ENCODE assay signal across 27 cellular contexts in the genomic region with DNA sequence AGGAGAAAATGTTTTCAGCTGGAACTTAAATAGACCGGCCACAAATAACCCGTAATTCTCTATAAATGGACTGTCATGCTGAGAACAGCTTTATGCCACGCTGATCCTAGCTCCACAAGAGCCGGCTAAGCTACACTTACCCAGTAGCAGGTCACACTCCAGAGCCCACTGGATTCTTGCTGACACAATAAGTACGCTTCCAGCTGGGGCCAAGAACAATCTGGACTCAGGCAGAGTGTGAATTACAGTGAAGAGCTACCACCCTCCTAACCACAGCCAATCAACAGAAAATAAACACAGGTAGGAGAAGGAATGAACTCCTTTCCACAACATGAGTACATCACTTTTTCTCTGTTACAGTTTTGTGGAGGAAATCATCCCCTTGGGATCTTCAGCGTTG.
A peak's percentile ranks its signal among the peaks of the same experiment; 100 is the strongest.
DNase-seq lines count a peak whose midpoint lies in the region; ATAC-seq lines count a peak whose summit lies in the region.
"Had no signal": no experiment of that assay in that cellular context is flagged by ENCODE, and none has a peak within 500 bp of the region (broad histone marks: within the 10 kb centered on the region; RNA-seq: fewer than 3 reads in every experiment).

No MANE protein-coding gene starts in this region.

- no peak overlapping the region for H2AK5ac ChIP-seq in neuronal stem cell (ENCODE audit: low read depth, low read length)

- no peak overlapping the region for H3K4me3 ChIP-seq in neuronal stem cell (ENCODE audit: low read length in 2 of 2)
- H3K4me3 ChIP-seq: gastroesophageal sphincter, HAP-1, hepatocyte, left lung, thoracic aorta, uterus had no signal

- H4K91ac ChIP-seq in neuronal stem cell (ENCODE audit: low read depth, low read length, poor library complexity), result no peak overlapping the region

- no peaks in the 10 kb centered on the region for H3K79me1 ChIP-seq in neuronal stem cell (ENCODE audit: low read depth, low read length)

- no peak overlapping the region for H3K4me2 ChIP-seq in neuronal stem cell (ENCODE audit: insufficient read depth, low read length, poor library complexity, severe bottlenecking)
- H3K4me2 ChIP-seq: hepatocyte had no signal

- no peak overlapping the region for H3K18ac ChIP-seq in neuronal stem cell (ENCODE audit: low read length)

- no peak overlapping the region for H3K9ac ChIP-seq in neuronal stem cell (ENCODE audit: low read depth, low read length, poor library complexity)

- H3K9me3 ChIP-seq in neuronal stem cell (replicated peaks in 1 of 2; ENCODE audit: control insufficient read depth in 2 of 2, insufficient read depth in 1 of 2, low read depth in 1 of 2, low read length in 2 of 2), result no peaks in the 10 kb centered on the region
- H3K9me3 ChIP-seq: gastroesophageal sphincter, HAP-1, left lung, thoracic aorta, uterus had no signal

- no peak overlapping the region for H2BK15ac ChIP-seq in neuronal stem cell (ENCODE audit: low read length)

- no peak overlapping the region for H3K14ac ChIP-seq in neuronal stem cell (ENCODE audit: low read length)

- H2AFZ ChIP-seq in neuronal stem cell (ENCODE audit: low read length), result peak overlapping the region; percentile 6
- H2AFZ ChIP-seq: hepatocyte had no signal

- no peak overlapping the region for H3K23ac ChIP-seq in neuronal stem cell (ENCODE audit: low read depth, low read length, poor library complexity)

- no peak overlapping the region for H3K27ac ChIP-seq in neuronal stem cell (replicated peaks; ENCODE audit: low read length)
- H3K27ac ChIP-seq: gastroesophageal sphincter, hepatocyte, left lung, thoracic aorta, uterus had no signal

- no peak overlapping the region for H2BK120ac ChIP-seq in neuronal stem cell (ENCODE audit: low read depth, low read length)

- no CpG with 5 or more reads among the region's 6 CpGs for WGBS in neuronal stem cell (ENCODE audit: extremely low coverage in 2 of 2, insufficient read length in 2 of 2, insufficient replicate concordance in 1 of 2), 2 donors

- no peak overlapping the region for H3K4ac ChIP-seq in neuronal stem cell (ENCODE audit: low read length)

- H2BK12ac ChIP-seq in neuronal stem cell (ENCODE audit: low read length), result no peak overlapping the region

- H4K8ac ChIP-seq in neuronal stem cell (ENCODE audit: low read depth, low read length), result no peak overlapping the region

- no peak overlapping the region for H2BK5ac ChIP-seq in neuronal stem cell (ENCODE audit: low read length)

- peaks cover 0 to 5% of the 10 kb centered on the region in 2 donors for H3K4me1 ChIP-seq in neuronal stem cell (ENCODE audit: control insufficient read depth in 2 of 2, insufficient read depth in 1 of 2, low read depth in 1 of 2, low read length in 2 of 2)
- H3K4me1 ChIP-seq: gastroesophageal sphincter, HAP-1, left lung, uterus had no signal

- no peaks in the 10 kb centered on the region for H3K36me3 ChIP-seq in neuronal stem cell (replicated peaks in 1 of 2; ENCODE audit: control insufficient read depth in 2 of 2, insufficient read depth in 2 of 2, low read length in 2 of 2)
- H3K36me3 ChIP-seq: gastroesophageal sphincter, HAP-1, left lung, thoracic aorta, uterus had no signal

- no peaks in the 10 kb centered on the region for H3K27me3 ChIP-seq in neuronal stem cell (ENCODE audit: control insufficient read depth in 3 of 3, insufficient read depth in 3 of 3, low read depth in 1 of 3, low read length in 3 of 3)
- H3K27me3 ChIP-seq: gastroesophageal sphincter, hepatocyte, left lung, uterus had no signal

- no peak for ATAC-seq in GM18498 (IDR thresholded peaks at IDR 0.05; ENCODE audit: unreplicated experiment)
- ATAC-seq: activated CD8-positive, alpha-beta memory T cell treated with anti-CD3 and anti-CD28 coated beads, Interleukin-2, amount 10 ng/mL, durations not matched to agents 7 days and 5 days; activated naive CD8-positive, alpha-beta T cell treated with anti-CD3 and anti-CD28 coated beads, Interleukin-2, amount 50 U/mL, for 24 hours; gastroesophageal sphincter; left lung; naive thymus-derived CD4-positive, alpha-beta T cell; stimulated activated naive CD8-positive, alpha-beta T cell treated with anti-CD3 and anti-CD28 coated beads, Interleukin-15, Interleukin-2, amounts not matched to agents 100 U/mL and 50 U/mL, for 24 hours had no signal

- peak; percentile 14 for DNase-seq in NCI-H345 (lab: John Stamatoyannopoulos, UW)
- no peak for DNase-seq in NCI-H345 treated with DMSO at 0.1 percent for 48 hours (lab: John Stamatoyannopoulos, UW; ENCODE audit: unreplicated experiment)
- peak; percentile 38 for DNase-seq in NCI-H1417 treated with DMSO at 0.1 percent for 48 hours (lab: John Stamatoyannopoulos, UW)
- DNase-seq in ecto neural progenitor cell (ENCODE audit: low spot score), result peak; percentile 54
- DNase-seq in neuronal stem cell (ENCODE audit: low spot score), result peak; percentile 11
- no peak for DNase-seq in SHP77 (lab: John Stamatoyannopoulos, UW)
- DNase-seq in GDM1 (lab: John Stamatoyannopoulos, UW), result no peak
- DNase-seq: activated CD4-positive, alpha-beta T cell treated with anti-CD3 and anti-CD28 coated beads, Interleukin-2, amount 50 U/mL, for 1 hour; activated CD8-positive, alpha-beta memory T cell treated with anti-CD3 and anti-CD28 coated beads, Interleukin-2, amount 10 ng/mL, durations not matched to agents 7 days and 5 days; activated naive CD8-positive, alpha-beta T cell treated with anti-CD3 and anti-CD28 coated beads, Interleukin-2, amount 50 U/mL, for 24 hours; activated T-cell treated with anti-CD3 and anti-CD28 coated beads, Interleukin-2, amount 50 U/mL, for 48 hours; CD4-positive, alpha-beta T cell; DMS153; left lung; midbrain; naive thymus-derived CD4-positive, alpha-beta T cell; NCI-H1092 treated with DMSO at 0.1 percent for 48 hours; NK-92 treated with Interleukin-12 subunit alpha and Interleukin-12 subunit beta, amount 100 ng/mL, for 24 hours; Right ventricle myocardium superior; stimulated activated naive CD8-positive, alpha-beta T cell treated with anti-CD3 and anti-CD28 coated beads, Interleukin-15, Interleukin-2, amounts not matched to agents 100 U/mL and 50 U/mL, for 24 hours; T-helper 9 cell; uterus had no signal

Comparison
In these comparisons a context has a peak if more than half of its experiments do, and no peak if none do; other contexts are left out.
1. DNase-seq: peak in NCI-H345 (single experiment), NCI-H1417 treated with DMSO at 0.1 percent for 48 hours (single experiment), ecto neural progenitor cell (single experiment) and neuronal stem cell (single experiment); none in NCI-H345 treated with DMSO at 0.1 percent for 48 hours (single experiment), SHP77 (0 of 2) and GDM1 (single experiment).